Comparison of ENCODE assay signal across 8 cellular contexts in genomic region chr2:180359522-180360282, GRCh38.
A peak's percentile ranks its signal among the peaks of the same experiment; 100 is the strongest.
DNase-seq lines count a peak whose midpoint lies in the region; ATAC-seq and TF ChIP-seq lines count a peak whose summit lies in the region.

No MANE protein-coding gene starts in this region.

- H3K27me3 ChIP-seq in colonic mucosa (no peaks in the 10 kb centered on the region), sigmoid colon (no peaks in the 10 kb centered on the region)

- H3K36me3 ChIP-seq in colonic mucosa = no peaks in the 10 kb centered on the region
- H3K36me3 ChIP-seq in sigmoid colon = no peaks in the 10 kb centered on the region

- ATAC-seq in GM18498 (IDR thresholded peaks at IDR 0.05; ENCODE audit: unreplicated experiment) = peak; percentile 98
- ATAC-seq in GM21529 (IDR thresholded peaks at IDR 0.05; ENCODE audit: unreplicated experiment) = peak; percentile 94
- peak; percentile 92 for ATAC-seq in HG03565 (IDR thresholded peaks at IDR 0.05; ENCODE audit: unreplicated experiment)

- no peak for TF ChIP-seq POLR2A in sigmoid colon (IDR thresholded peaks at IDR 0.05)

- TF ChIP-seq CTCF in colonic mucosa (IDR thresholded peaks at IDR 0.05) (no peak), sigmoid colon (IDR thresholded peaks at IDR 0.05) (no peak)

- DNase-seq in colonic mucosa (peak; percentile 21), sigmoid colon (no peak), SK-N-DZ (ENCODE audit: low spot score) (no peak), head of caudate nucleus (no peak)
- no peak for DNase-seq in activated CD4-positive, alpha-beta T cell treated with anti-CD3 and anti-CD28 coated beads, Interleukin-2, amount 50 U/mL, for 1 hour

- H3K4me3 ChIP-seq in colonic mucosa (no peak overlapping the region), sigmoid colon (no peak overlapping the region)

- TF ChIP-seq EP300 in sigmoid colon (IDR thresholded peaks at IDR 0.05) = no peak

- intact Hi-C loops in colonic mucosa (cut with DNase I) = no loop called here
- intact Hi-C loops in sigmoid colon (cut with DNase I) = loop anchor here (10.0 kb wide), 2 partner anchors 185 to 625 kb away; partner anchors contain the start of gene UBE2E3
- intact Hi-C loops in head of caudate nucleus (cut with DNase I) = no loop called here

- no peaks in the 10 kb centered on the region for H3K9me3 ChIP-seq in colonic mucosa
- H3K9me3 ChIP-seq in sigmoid colon = no peaks in the 10 kb centered on the region

- H3K27ac ChIP-seq in colonic mucosa (no peak overlapping the region), sigmoid colon (no peak overlapping the region)

- WGBS in sigmoid colon, 2 donors = 77 to 80% methylated on average over 1 of the region's 1 CpG

- no peak overlapping the region for H3K9ac ChIP-seq in colonic mucosa (ENCODE audit: low read depth in 2 of 2, low read length in 2 of 2)

- no peaks in the 10 kb centered on the region for H3K4me1 ChIP-seq in colonic mucosa
- H3K4me1 ChIP-seq in sigmoid colon = peaks cover 0 to 8% (median 7%) of the 10 kb centered on the region in 4 donors
